16 cellular contexts compared by ENCODE assay signal in the genomic region with DNA sequence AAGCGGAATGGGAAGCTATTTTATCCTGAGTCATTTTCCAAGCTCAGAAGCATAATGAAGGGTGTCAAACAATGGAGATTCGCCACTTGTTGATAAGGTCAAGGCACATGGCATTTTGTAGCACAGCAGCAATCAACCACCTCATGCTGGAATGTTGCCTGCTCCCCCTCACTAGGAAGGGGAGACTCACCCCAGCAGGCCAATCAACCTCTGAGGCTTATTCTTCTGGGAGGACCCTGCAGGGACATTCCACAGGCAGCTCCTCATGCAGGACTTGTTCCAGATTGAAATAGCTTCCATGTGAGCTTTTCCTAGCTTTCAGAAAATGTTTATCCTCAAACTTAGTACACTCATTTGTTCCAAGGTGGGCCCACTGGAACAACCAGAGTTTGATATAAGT.
DNase-seq lines count a peak whose midpoint lies in the region; ATAC-seq and TF ChIP-seq lines count a peak whose summit lies in the region.
"Had no signal": no experiment of that assay in that cellular context is flagged by ENCODE, and none has a peak within 500 bp of the region (broad histone marks: within the 10 kb centered on the region; RNA-seq: fewer than 3 reads in every experiment).

No MANE protein-coding gene starts in this region.

- H3K36me3 ChIP-seq in heart right ventricle (no peaks in the 10 kb centered on the region), thyroid gland (no peaks in the 10 kb centered on the region)

- no peak for DNase-seq in heart right ventricle
- no peak for DNase-seq in right cardiac atrium
- peak; percentile 81 for DNase-seq in astrocyte of the hippocampus (ENCODE audit: low read depth, low spot score)
- DNase-seq in iPS-NIHi7 (ENCODE audit: extremely low spot score): peak; percentile 31
- no peak for DNase-seq in T1000 (lab: John Stamatoyannopoulos, UW)
- no peak for DNase-seq in medulla oblongata (ENCODE audit: extremely low spot score)
- no peak for DNase-seq in thyroid gland
- DNase-seq: activated CD4-positive, alpha-beta T cell treated with anti-CD3 and anti-CD28 coated beads for 36 hours; activated CD8-positive, alpha-beta memory T cell treated with anti-CD3 and anti-CD28 coated beads, Interleukin-2, amount 50 U/mL, for 48 hours; cerebellar nuclear complex; head of caudate nucleus; left colon; naive thymus-derived CD4-positive, alpha-beta T cell; NK-92 treated with Interleukin-12 subunit alpha and Interleukin-12 subunit beta, amount 100 ng/mL, for 24 hours; substantia nigra had no signal

- peak in 5 of 8 donors; percentile 29 to 61 (median 46) for ATAC-seq in heart right ventricle
- ATAC-seq in right cardiac atrium: no peak
- no peak for ATAC-seq in HG02981 (IDR thresholded peaks at IDR 0.05; ENCODE audit: unreplicated experiment)
- ATAC-seq: activated CD4-positive, alpha-beta T cell treated with anti-CD3 and anti-CD28 coated beads for 36 hours; left colon; naive thymus-derived CD4-positive, alpha-beta T cell had no signal

- TF ChIP-seq POLR2A in thyroid gland (IDR thresholded peaks at IDR 0.05): no peak

- intact Hi-C loops in heart right ventricle (cut with DNase I) (no loop called here), right cardiac atrium (cut with DNase I) (no loop called here), thyroid gland (cut with DNase I) (no loop called here)

- 86 to 87% methylated on average over 2 of the region's 2 CpGs for WGBS in heart right ventricle, 2 donors
- 87% methylated on average over 2 of the region's 2 CpGs for WGBS in right cardiac atrium
- WGBS in thyroid gland, 2 donors: 95% methylated on average over 2 of the region's 2 CpGs

- no peak for TF ChIP-seq CTCF in heart right ventricle (IDR thresholded peaks at IDR 0.05)
- no peak for TF ChIP-seq CTCF in thyroid gland (IDR thresholded peaks at IDR 0.05)

- H3K4me1 ChIP-seq in heart right ventricle (no peaks in the 10 kb centered on the region), right cardiac atrium (ENCODE audit: control insufficient read depth, insufficient read depth, low read length) (no peaks in the 10 kb centered on the region), thyroid gland (peaks cover 16 to 17% of the 10 kb centered on the region in 2 donors)

- H3K9me3 ChIP-seq in heart right ventricle (no peaks in the 10 kb centered on the region), right cardiac atrium (ENCODE audit: control insufficient read depth, low read length) (no peaks in the 10 kb centered on the region), thyroid gland (no peaks in the 10 kb centered on the region)

- no peak overlapping the region for H3K4me3 ChIP-seq in heart right ventricle
- H3K4me3 ChIP-seq in right cardiac atrium (ENCODE audit: low read length): no peak overlapping the region
- no peak overlapping the region for H3K4me3 ChIP-seq in thyroid gland (replicated peaks in 1 of 3)

- no peak overlapping the region for H3K27ac ChIP-seq in heart right ventricle
- H3K27ac ChIP-seq in right cardiac atrium (ENCODE audit: low read length): no peak overlapping the region
- H3K27ac ChIP-seq in thyroid gland: no peak overlapping the region

- H3K27me3 ChIP-seq in heart right ventricle: no peaks in the 10 kb centered on the region
- no peaks in the 10 kb centered on the region for H3K27me3 ChIP-seq in right cardiac atrium (ENCODE audit: control insufficient read depth, insufficient read depth)
- H3K27me3 ChIP-seq in thyroid gland: no peaks in the 10 kb centered on the region

Comparison
In these comparisons a context has a peak if more than half of its experiments do, and no peak if none do; other contexts are left out.
1. ATAC-seq: peak in heart right ventricle (5 of 8); none in right cardiac atrium (0 of 2) and HG02981 (single experiment).
2. DNase-seq: peak in astrocyte of the hippocampus (single experiment) and iPS-NIHi7 (single experiment); none in heart right ventricle (0 of 2), right cardiac atrium (0 of 3), T1000 (single experiment), medulla oblongata (single experiment) and thyroid gland (0 of 2).